ENCODE assay signal across 32 cellular contexts in genomic region chr4:19532120-19532848, GRCh38.
DNase-seq lines count a peak whose midpoint lies in the region; ATAC-seq and TF ChIP-seq lines count a peak whose summit lies in the region.
"Had no signal": no experiment of that assay in that cellular context is flagged by ENCODE, and none has a peak within 500 bp of the region (broad histone marks: within the 10 kb centered on the region; RNA-seq: fewer than 3 reads in every experiment).

No MANE protein-coding gene starts in this region.

- H2BK20ac ChIP-seq in IMR-90 (ENCODE audit: low read depth, low read length): no peak overlapping the region

- no peak for TF ChIP-seq POLR2A in IMR-90 (IDR thresholded peaks at IDR 0.05; ENCODE audit: low read depth, low read length)

- H3K4me1 ChIP-seq in IMR-90 (ENCODE audit: control insufficient read depth, insufficient read depth, low read length): no peaks in the 10 kb centered on the region
- H3K4me1 ChIP-seq: ascending aorta, left ventricle myocardium inferior had no signal

- H3K9me1 ChIP-seq in IMR-90 (ENCODE audit: insufficient read depth, low read length): peaks cover 3% of the 10 kb centered on the region; the same call in 1 of the 2 replicates

- DNase-seq in IMR-90 (peak; percentile 38), astrocyte of the hippocampus (ENCODE audit: low read depth, low spot score) (peak; percentile 61), foreskin fibroblast (peak; percentile 14 to 26), retinal pigment epithelial cell (ENCODE audit: low read depth) (peak; percentile 39)
- no peak for DNase-seq in stimulated activated CD4-positive, alpha-beta T cell treated with anti-CD3 and anti-CD28 coated beads, Interleukin-4, amount 100 ng/mL, for 1 hour
- DNase-seq: activated CD4-positive, CD25-positive, alpha-beta regulatory T cell; activated CD8-positive, alpha-beta memory T cell treated with anti-CD3 and anti-CD28 coated beads, Interleukin-2, amount 10 ng/mL, durations not matched to agents 7 days and 5 days; activated gamma-delta T cell; activated naive CD8-positive, alpha-beta T cell treated with anti-CD3 and anti-CD28 coated beads for 36 hours; activated T-cell treated with anti-CD3 and anti-CD28 coated beads, Interleukin-2, amount 50 U/mL, for 4 hours; cerebellar nuclear complex; DND-41; glutamatergic neuron; GM23248; HFFc6; islet precursor cell; left ventricle myocardium inferior; mesenchymal stem cell; MM.1S; NCI-H1105 treated with DMSO at 0.1 percent for 48 hours; NCI-H1930; NCI-H2171 treated with DMSO at 0.1 percent for 48 hours; NCI-H524; PC-3; stimulated activated naive B cell treated with anti-CD40 and anti-IgM and Interleukin-4, amounts not matched to agents 10 μg/mL and 1 μg/mL and 100 μg/mL, for 72 hours; substantia nigra had no signal

- no peak overlapping the region for H3K4me2 ChIP-seq in IMR-90 (ENCODE audit: low read depth, low read length)

- no peak overlapping the region for H3K23ac ChIP-seq in IMR-90 (ENCODE audit: low read depth, low read length)

- WGBS in IMR-90 (ENCODE audit: extremely low coverage in 2 of 2, insufficient read length in 1 of 2), 2 experiments: no CpG with 5 or more reads among the region's 4 CpGs

- H2AFZ ChIP-seq in IMR-90 (replicated peaks; ENCODE audit: low read length, poor library complexity): no peak overlapping the region
- H2AFZ ChIP-seq: GM23248 had no signal

- dilution Hi-C loops in IMR-90 (cut with HindIII; ENCODE audit: low sequenced_read_pairs, unreplicated experiment): no loop called here

- TF ChIP-seq CTCF in IMR-90 (conservative IDR thresholded peaks at IDR 0.05; ENCODE audit: low read depth, low read length) (no peak), foreskin fibroblast (IDR thresholded peaks at IDR 0.05; ENCODE audit: low read depth, low read length) (no peak), retinal pigment epithelial cell (conservative IDR thresholded peaks at IDR 0.05; ENCODE audit: low read depth, low read length) (no peak)

- H4K20me1 ChIP-seq in IMR-90 (ENCODE audit: insufficient read depth, low read length): no peaks in the 10 kb centered on the region

- intact Hi-C loops in IMR-90 (cut with micrococcal nuclease): no loop called here

- ATAC-seq in IMR-90 (ENCODE audit: low read depth) (peak; percentile 71), GM19467 (IDR thresholded peaks at IDR 0.05; ENCODE audit: unreplicated experiment) (no peak), GM18519 (IDR thresholded peaks at IDR 0.05; ENCODE audit: low FRiP score, unreplicated experiment) (no peak)
- ATAC-seq: activated CD8-positive, alpha-beta memory T cell treated with anti-CD3 and anti-CD28 coated beads, Interleukin-2, amount 10 ng/mL, durations not matched to agents 7 days and 5 days; activated T-cell treated with anti-CD3 and anti-CD28 coated beads, Interleukin-2, amount 50 U/mL, for 4 hours; K562; PC-3; stimulated activated naive B cell treated with anti-CD40 and anti-IgM and Interleukin-4, amounts not matched to agents 10 μg/mL and 1 μg/mL and 100 μg/mL, for 72 hours had no signal

- H3K18ac ChIP-seq in IMR-90 (ENCODE audit: low read depth, low read length): no peak overlapping the region

- no peak overlapping the region for H4K8ac ChIP-seq in IMR-90 (ENCODE audit: low read depth in 2 of 2, low read length in 2 of 2)

- no peaks in the 10 kb centered on the region for H3K36me3 ChIP-seq in IMR-90 (ENCODE audit: control insufficient read depth, insufficient read depth, low read length)
- H3K36me3 ChIP-seq: ascending aorta, left ventricle myocardium inferior, neutrophil had no signal

- H3K9me3 ChIP-seq in IMR-90 (ENCODE audit: control insufficient read depth, insufficient read depth, low read length): no peaks in the 10 kb centered on the region
- H3K9me3 ChIP-seq: ascending aorta, neutrophil had no signal

- no peak overlapping the region for H2AK5ac ChIP-seq in IMR-90 (ENCODE audit: low read depth, low read length)

- H4K5ac ChIP-seq in IMR-90 (ENCODE audit: low read depth, low read length): no peak overlapping the region

- no peak overlapping the region for H2BK15ac ChIP-seq in IMR-90 (ENCODE audit: low read depth, low read length)

- POLR2A ChIA-PET in IMR-90 (lab: Charles Lee; ENCODE audit: unreplicated experiment): no interaction called here

- in situ Hi-C loops in IMR-90 (cut with MboI; ENCODE audit: low sequenced_read_pairs): no loop called here

- H3K56ac ChIP-seq in IMR-90 (ENCODE audit: extremely low read depth, insufficient read depth, low read length): no peak overlapping the region

- TF ChIP-seq RAD21 in IMR-90 (IDR thresholded peaks at IDR 0.05; ENCODE audit: low read length): no peak

- no peak overlapping the region for H3K4ac ChIP-seq in IMR-90 (ENCODE audit: low read depth, low read length)

- no peak overlapping the region for H2BK5ac ChIP-seq in IMR-90 (ENCODE audit: low read depth, low read length, poor library complexity, severe bottlenecking)

- CTCF ChIA-PET in IMR-90 (lab: Yijun Ruan, JAX): interaction anchor here (0.7 kb wide), 1 partner anchor 9 kb away, joined by 3 read pairs; no protein-coding TSS in a partner anchor

- no peak overlapping the region for H2AK9ac ChIP-seq in IMR-90 (replicated peaks; ENCODE audit: low read depth, low read length, poor library complexity)

- no peak overlapping the region for H3K27ac ChIP-seq in IMR-90 (ENCODE audit: insufficient read depth, low read length)
- H3K27ac ChIP-seq: ascending aorta, GM23248, left ventricle myocardium inferior, neutrophil, SK-N-MC had no signal

- no peak overlapping the region for H3K9ac ChIP-seq in IMR-90 (ENCODE audit: low read depth, low read length)
- H3K9ac ChIP-seq: GM23248 had no signal

- H3K4me3 ChIP-seq in IMR-90 (ENCODE audit: insufficient read depth, low read depth, low read length) (no peak overlapping the region), foreskin fibroblast (ENCODE audit: low read depth in 1 of 2, low read length in 2 of 2) (no peak overlapping the region), retinal pigment epithelial cell (ENCODE audit: low read length) (no peak overlapping the region)
- H3K4me3 ChIP-seq: ascending aorta, GM23248, K562, left ventricle myocardium inferior, SK-N-MC had no signal

- H3K27me3 ChIP-seq in IMR-90 (ENCODE audit: control insufficient read depth, insufficient read depth, low read length): no peaks in the 10 kb centered on the region; the same call in 1 of the 2 replicates
- H3K27me3 ChIP-seq: ascending aorta, neutrophil had no signal

- no peaks in the 10 kb centered on the region for H3K79me1 ChIP-seq in IMR-90 (ENCODE audit: low read depth in 1 of 2, low read length in 2 of 2)

- no peak overlapping the region for H4K91ac ChIP-seq in IMR-90 (ENCODE audit: insufficient read depth, low read depth, low read length)

- no TSS peak for BruUV-seq in IMR-90 (replicated peaks; lab: Mats Ljungman, UMichigan)

- no peak overlapping the region for H2BK120ac ChIP-seq in IMR-90 (ENCODE audit: low read depth, low read length)

- H3K14ac ChIP-seq in IMR-90 (replicated peaks; ENCODE audit: low read depth, low read length): no peak overlapping the region

TF ChIP-seq in IMR-90, 13 proteins besides CTCF, POLR2A, EP300 and RAD21:
- TF ChIP-seq RCOR1 (IDR thresholded peaks at IDR 0.05; ENCODE audit: insufficient replicate concordance, low read length) (no peak), MAFK (IDR thresholded peaks at IDR 0.05; ENCODE audit: low read depth, low read length) (no peak), FOS (IDR thresholded peaks at IDR 0.05; ENCODE audit: low read depth, low read length) (no peak), RFX5 (IDR thresholded peaks at IDR 0.05; ENCODE audit: low read depth, low read length) (no peak), SMC3 (IDR thresholded peaks at IDR 0.05; ENCODE audit: low read depth, low read length) (no peak), NFE2L2 (IDR thresholded peaks at IDR 0.05; ENCODE audit: low read depth, low read length) (no peak), MXI1 (IDR thresholded peaks at IDR 0.05; ENCODE audit: borderline replicate concordance, low read depth, low read length) (no peak)
- TF ChIP-seq, protein P1, sequence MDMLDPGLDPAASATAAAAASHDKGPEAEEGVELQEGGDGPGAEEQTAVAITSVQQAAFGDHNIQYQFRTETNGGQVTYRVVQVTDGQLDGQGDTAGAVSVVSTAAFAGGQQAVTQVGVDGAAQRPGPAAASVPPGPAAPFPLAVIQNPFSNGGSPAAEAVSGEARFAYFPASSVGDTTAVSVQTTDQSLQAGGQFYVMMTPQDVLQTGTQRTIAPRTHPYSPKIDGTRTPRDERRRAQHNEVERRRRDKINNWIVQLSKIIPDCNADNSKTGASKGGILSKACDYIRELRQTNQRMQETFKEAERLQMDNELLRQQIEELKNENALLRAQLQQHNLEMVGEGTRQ (IDR thresholded peaks at IDR 0.05; ENCODE audit: low read depth, low read length): no peak
TF ChIP-seq in IMR-90: peak in this region for 0.
